In the genomic region with DNA sequence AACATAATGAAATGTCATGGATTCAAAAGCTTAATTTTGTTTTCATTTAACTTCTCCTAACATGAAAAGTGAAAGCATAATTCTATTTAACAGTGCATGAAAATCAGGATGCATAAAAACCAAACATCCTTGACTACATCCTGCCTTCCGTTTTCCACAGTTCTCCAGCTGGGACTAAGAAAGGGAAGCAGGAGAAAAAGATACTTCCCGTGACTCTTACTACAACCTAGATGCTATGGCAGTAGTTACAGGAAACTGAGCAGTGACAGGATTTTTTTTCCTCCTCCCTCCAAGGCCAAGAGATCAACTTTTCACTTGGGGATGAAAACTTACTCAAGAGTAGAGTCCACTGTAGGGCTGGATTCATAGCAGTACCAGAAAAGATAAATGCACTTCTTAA, we compare ENCODE assay signal across 1 cellular context.
TF ChIP-seq lines count a peak whose summit lies in the region.

No MANE protein-coding gene starts in this region.

TF ChIP-seq in K562, 482 proteins besides CTCF, POLR2A, EP300 and RAD21 (continued from another document):
- TF ChIP-seq, protein P1, sequence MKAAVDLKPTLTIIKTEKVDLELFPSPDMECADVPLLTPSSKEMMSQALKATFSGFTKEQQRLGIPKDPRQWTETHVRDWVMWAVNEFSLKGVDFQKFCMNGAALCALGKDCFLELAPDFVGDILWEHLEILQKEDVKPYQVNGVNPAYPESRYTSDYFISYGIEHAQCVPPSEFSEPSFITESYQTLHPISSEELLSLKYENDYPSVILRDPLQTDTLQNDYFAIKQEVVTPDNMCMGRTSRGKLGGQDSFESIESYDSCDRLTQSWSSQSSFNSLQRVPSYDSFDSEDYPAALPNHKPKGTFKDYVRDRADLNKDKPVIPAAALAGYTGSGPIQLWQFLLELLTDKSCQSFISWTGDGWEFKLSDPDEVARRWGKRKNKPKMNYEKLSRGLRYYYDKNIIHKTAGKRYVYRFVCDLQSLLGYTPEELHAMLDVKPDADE (conservative IDR thresholded peaks at IDR 0.05; ENCODE audit: control insufficient read depth, low read depth, low read length), result no peak
- TF ChIP-seq CAMTA2 (CRISPR knock-in tag; conservative IDR thresholded peaks at IDR 0.05) (no peak), BDP1 (IDR thresholded peaks at IDR 0.05; ENCODE audit: insufficient read depth, insufficient read length) (no peak), GABPB2 (CRISPR knock-in tag; conservative IDR thresholded peaks at IDR 0.05) (no peak), TEAD4 (IDR thresholded peaks at IDR 0.05; ENCODE audit: low read length) (no peak), TEAD4 (CRISPR knock-in tag; IDR thresholded peaks at IDR 0.05; ENCODE audit: borderline replicate concordance) (no peak), NFYB (IDR thresholded peaks at IDR 0.05; ENCODE audit: extremely low read depth, insufficient read length) (no peak), NCOR1 (IDR thresholded peaks at IDR 0.05) (no peak), KLF13 (tag; IDR thresholded peaks at IDR 0.05; ENCODE audit: borderline replicate concordance, low read depth) (no peak), NFE2 (IDR thresholded peaks at IDR 0.05; ENCODE audit: low read depth) (no peak), ZNF707 (CRISPR knock-in tag; conservative IDR thresholded peaks at IDR 0.05) (no peak)
- TF ChIP-seq, protein P2, sequence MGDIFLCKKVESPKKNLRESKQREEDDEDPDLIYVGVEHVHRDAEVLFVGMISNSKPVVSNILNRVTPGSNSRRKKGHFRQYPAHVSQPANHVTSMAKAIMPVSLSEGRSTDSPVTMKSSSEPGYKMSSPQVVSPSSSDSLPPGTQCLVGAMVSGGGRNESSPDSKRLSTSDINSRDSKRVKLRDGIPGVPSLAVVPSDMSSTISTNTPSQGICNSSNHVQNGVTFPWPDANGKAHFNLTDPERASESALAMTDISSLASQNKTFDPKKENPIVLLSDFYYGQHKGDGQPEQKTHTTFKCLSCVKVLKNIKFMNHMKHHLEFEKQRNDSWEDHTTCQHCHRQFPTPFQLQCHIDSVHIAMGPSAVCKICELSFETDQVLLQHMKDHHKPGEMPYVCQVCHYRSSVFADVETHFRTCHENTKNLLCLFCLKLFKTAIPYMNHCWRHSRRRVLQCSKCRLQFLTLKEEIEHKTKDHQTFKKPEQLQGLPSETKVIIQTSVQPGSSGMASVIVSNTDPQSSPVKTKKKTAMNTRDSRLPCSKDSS (IDR thresholded peaks at IDR 0.05; ENCODE audit: low read depth, partially characterized antibody), result no peak
- TF ChIP-seq, protein P3, sequence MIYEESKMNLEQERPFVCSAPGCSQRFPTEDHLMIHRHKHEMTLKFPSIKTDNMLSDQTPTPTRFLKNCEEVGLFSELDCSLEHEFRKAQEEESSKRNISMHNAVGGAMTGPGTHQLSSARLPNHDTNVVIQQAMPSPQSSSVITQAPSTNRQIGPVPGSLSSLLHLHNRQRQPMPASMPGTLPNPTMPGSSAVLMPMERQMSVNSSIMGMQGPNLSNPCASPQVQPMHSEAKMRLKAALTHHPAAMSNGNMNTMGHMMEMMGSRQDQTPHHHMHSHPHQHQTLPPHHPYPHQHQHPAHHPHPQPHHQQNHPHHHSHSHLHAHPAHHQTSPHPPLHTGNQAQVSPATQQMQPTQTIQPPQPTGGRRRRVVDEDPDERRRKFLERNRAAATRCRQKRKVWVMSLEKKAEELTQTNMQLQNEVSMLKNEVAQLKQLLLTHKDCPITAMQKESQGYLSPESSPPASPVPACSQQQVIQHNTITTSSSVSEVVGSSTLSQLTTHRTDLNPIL (CRISPR knock-in tag; IDR thresholded peaks at IDR 0.05), result no peak
- TF ChIP-seq, protein P4, sequence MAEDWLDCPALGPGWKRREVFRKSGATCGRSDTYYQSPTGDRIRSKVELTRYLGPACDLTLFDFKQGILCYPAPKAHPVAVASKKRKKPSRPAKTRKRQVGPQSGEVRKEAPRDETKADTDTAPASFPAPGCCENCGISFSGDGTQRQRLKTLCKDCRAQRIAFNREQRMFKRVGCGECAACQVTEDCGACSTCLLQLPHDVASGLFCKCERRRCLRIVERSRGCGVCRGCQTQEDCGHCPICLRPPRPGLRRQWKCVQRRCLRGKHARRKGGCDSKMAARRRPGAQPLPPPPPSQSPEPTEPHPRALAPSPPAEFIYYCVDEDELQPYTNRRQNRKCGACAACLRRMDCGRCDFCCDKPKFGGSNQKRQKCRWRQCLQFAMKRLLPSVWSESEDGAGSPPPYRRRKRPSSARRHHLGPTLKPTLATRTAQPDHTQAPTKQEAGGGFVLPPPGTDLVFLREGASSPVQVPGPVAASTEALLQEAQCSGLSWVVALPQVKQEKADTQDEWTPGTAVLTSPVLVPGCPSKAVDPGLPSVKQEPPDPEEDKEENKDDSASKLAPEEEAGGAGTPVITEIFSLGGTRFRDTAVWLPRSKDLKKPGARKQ (CRISPR knock-in tag; IDR thresholded peaks at IDR 0.05), result no peak
- TF ChIP-seq, protein P5, sequence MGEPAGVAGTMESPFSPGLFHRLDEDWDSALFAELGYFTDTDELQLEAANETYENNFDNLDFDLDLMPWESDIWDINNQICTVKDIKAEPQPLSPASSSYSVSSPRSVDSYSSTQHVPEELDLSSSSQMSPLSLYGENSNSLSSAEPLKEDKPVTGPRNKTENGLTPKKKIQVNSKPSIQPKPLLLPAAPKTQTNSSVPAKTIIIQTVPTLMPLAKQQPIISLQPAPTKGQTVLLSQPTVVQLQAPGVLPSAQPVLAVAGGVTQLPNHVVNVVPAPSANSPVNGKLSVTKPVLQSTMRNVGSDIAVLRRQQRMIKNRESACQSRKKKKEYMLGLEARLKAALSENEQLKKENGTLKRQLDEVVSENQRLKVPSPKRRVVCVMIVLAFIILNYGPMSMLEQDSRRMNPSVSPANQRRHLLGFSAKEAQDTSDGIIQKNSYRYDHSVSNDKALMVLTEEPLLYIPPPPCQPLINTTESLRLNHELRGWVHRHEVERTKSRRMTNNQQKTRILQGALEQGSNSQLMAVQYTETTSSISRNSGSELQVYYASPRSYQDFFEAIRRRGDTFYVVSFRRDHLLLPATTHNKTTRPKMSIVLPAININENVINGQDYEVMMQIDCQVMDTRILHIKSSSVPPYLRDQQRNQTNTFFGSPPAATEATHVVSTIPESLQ (CRISPR knock-in tag; IDR thresholded peaks at IDR 0.05), result no peak
- TF ChIP-seq, protein P6, sequence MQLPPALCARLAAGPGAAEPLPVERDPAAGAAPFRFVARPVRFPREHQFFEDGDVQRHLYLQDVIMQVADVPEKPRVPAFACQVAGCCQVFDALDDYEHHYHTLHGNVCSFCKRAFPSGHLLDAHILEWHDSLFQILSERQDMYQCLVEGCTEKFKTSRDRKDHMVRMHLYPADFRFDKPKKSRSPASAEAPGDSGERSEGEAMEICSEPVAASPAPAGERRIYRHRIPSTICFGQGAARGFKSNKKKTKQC (CRISPR knock-in tag; IDR thresholded peaks at IDR 0.05), result no peak
- TF ChIP-seq, protein P7, sequence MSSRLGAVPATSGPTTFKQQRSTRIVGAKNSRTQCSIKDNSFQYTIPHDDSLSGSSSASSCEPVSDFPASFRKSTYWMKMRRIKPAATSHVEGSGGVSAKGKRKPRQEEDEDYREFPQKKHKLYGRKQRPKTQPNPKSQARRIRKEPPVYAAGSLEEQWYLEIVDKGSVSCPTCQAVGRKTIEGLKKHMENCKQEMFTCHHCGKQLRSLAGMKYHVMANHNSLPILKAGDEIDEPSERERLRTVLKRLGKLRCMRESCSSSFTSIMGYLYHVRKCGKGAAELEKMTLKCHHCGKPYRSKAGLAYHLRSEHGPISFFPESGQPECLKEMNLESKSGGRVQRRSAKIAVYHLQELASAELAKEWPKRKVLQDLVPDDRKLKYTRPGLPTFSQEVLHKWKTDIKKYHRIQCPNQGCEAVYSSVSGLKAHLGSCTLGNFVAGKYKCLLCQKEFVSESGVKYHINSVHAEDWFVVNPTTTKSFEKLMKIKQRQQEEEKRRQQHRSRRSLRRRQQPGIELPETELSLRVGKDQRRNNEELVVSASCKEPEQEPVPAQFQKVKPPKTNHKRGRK (tag; IDR thresholded peaks at IDR 0.05), result no peak
